ENCODE assay signal across 9 cellular contexts in the genomic region with DNA sequence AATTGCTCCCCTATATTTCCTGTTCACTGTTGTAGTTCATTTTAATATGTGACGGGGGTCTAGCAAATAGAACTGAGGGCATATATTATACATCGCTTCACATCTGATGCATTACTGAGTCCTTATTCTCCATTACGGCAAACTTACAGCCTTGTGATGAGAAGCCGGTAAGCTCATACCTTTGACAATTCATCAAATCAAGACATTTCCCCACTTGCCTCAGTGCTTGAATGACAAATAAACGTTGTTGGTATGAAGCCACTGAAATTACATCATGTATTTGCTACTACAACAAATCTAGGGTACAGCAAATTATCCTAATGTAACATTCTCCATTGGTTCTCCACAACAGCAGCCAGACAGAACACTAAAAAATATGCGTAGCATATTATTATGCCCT.
"Had no signal": no experiment of that assay in that cellular context is flagged by ENCODE, and none has a peak within 500 bp of the region (broad histone marks: within the 10 kb centered on the region; RNA-seq: fewer than 3 reads in every experiment).

No MANE protein-coding gene starts in this region.

- H3K4me3 ChIP-seq: GM23248, GM23338, HAP-1 had no signal

- H3K27ac ChIP-seq: GM23248 had no signal

- ATAC-seq: GM23338, HCT116 had no signal

- H2AFZ ChIP-seq: GM23248, GM23338 had no signal

- H3K4me1 ChIP-seq: HAP-1 had no signal

- DNase-seq: GM23248, GOT3, H7, H9, HCEC 1CT, HFFc6 had no signal

- H3K4me2 ChIP-seq: GM23338 had no signal

- H3K9ac ChIP-seq: GM23248 had no signal

- H3K9me3 ChIP-seq: HAP-1 had no signal

- H3K36me3 ChIP-seq: HAP-1 had no signal
